9 cellular contexts compared by ENCODE assay signal in genomic region chr13:87287721-87288120, GRCh38.
"Had no signal": no experiment of that assay in that cellular context is flagged by ENCODE, and none has a peak within 500 bp of the region (broad histone marks: within the 10 kb centered on the region; RNA-seq: fewer than 3 reads in every experiment).

No MANE protein-coding gene starts in this region.

- FAIRE-seq: HTR-8/SVneo, K562 had no signal

- H2AFZ ChIP-seq: GM23248 had no signal

- DNase-seq: GM23248, GOT3, H7, HFFc6, KG1 had no signal

- H3K9ac ChIP-seq: GM23248 had no signal

- H3K4me3 ChIP-seq: GM23248, HAP-1, K562 had no signal

- H3K36me3 ChIP-seq: HAP-1 had no signal

- H3K4me1 ChIP-seq: HAP-1 had no signal

- ATAC-seq: HCT116, K562 had no signal

- H3K27ac ChIP-seq: GM23248 had no signal

- H3K9me3 ChIP-seq: HAP-1 had no signal
